In genomic region chrX:101602077-101602476, GRCh38 we compare ENCODE assay signal across 17 cellular contexts.
"Had no signal": no experiment of that assay in that cellular context is flagged by ENCODE, and none has a peak within 500 bp of the region (broad histone marks: within the 10 kb centered on the region; RNA-seq: fewer than 3 reads in every experiment).

No MANE protein-coding gene starts in this region.

- H3K27me3 ChIP-seq: ovary, sigmoid colon, upper lobe of right lung had no signal

- ATAC-seq: activated CD8-positive, alpha-beta T cell treated with anti-CD3 and anti-CD28 coated beads for 36 hours; activated naive CD8-positive, alpha-beta T cell treated with anti-CD3 and anti-CD28 coated beads, Interleukin-2, amount 50 U/mL, for 24 hours; esophagus mucosa; stimulated activated naive CD8-positive, alpha-beta T cell treated with anti-CD3 and anti-CD28 coated beads, Interleukin-15, Interleukin-2, amounts not matched to agents 100 U/mL and 50 U/mL, for 24 hours; upper lobe of right lung had no signal

- H3K4me1 Mint-ChIP-seq: activated naive CD8-positive, alpha-beta T cell treated with anti-CD3 and anti-CD28 coated beads, Interleukin-2, amount 50 U/mL, for 24 hours had no signal

- H3K4me3 Mint-ChIP-seq: activated CD8-positive, alpha-beta T cell treated with anti-CD3 and anti-CD28 coated beads for 36 hours; activated naive CD8-positive, alpha-beta T cell treated with anti-CD3 and anti-CD28 coated beads, Interleukin-2, amount 50 U/mL, for 24 hours had no signal

- H3K4me1 ChIP-seq: sigmoid colon, upper lobe of right lung had no signal

- H3K9me3 Mint-ChIP-seq: activated CD8-positive, alpha-beta T cell treated with anti-CD3 and anti-CD28 coated beads for 36 hours; activated naive CD8-positive, alpha-beta T cell treated with anti-CD3 and anti-CD28 coated beads, Interleukin-2, amount 50 U/mL, for 24 hours had no signal

- H3K36me3 ChIP-seq: ovary, sigmoid colon, upper lobe of right lung had no signal

- H3K27ac Mint-ChIP-seq: activated CD8-positive, alpha-beta T cell treated with anti-CD3 and anti-CD28 coated beads for 36 hours; activated naive CD8-positive, alpha-beta T cell treated with anti-CD3 and anti-CD28 coated beads, Interleukin-2, amount 50 U/mL, for 24 hours had no signal

- DNase-seq: activated CD4-positive, alpha-beta T cell treated with anti-CD3 and anti-CD28 coated beads for 1 hour; activated CD8-positive, alpha-beta memory T cell treated with anti-CD3 and anti-CD28 coated beads, Interleukin-2, amount 50 U/mL, for 4 hours; activated CD8-positive, alpha-beta T cell treated with anti-CD3 and anti-CD28 coated beads for 36 hours; activated naive CD4-positive, alpha-beta T cell treated with Interleukin-2 at 50 U/mL for 16 hours; activated naive CD8-positive, alpha-beta T cell treated with anti-CD3 and anti-CD28 coated beads, Interleukin-2, amount 50 U/mL, for 24 hours; central memory CD4-positive, alpha-beta T cell; hippocampal formation; kidney glomerular epithelial cell; ovary; sigmoid colon; stimulated activated CD4-positive, alpha-beta T cell treated with anti-CD3 and anti-CD28 coated beads, Interleukin-12 subunit alpha, Interleukin-12 subunit beta, amount 100 ng/mL, for 4 hours; stimulated activated CD4-positive, alpha-beta T cell treated with anti-CD3 and anti-CD28 coated beads, Interleukin-4, amount 100 ng/mL, for 1 hour; stimulated activated CD8-positive, alpha-beta memory T cell treated with anti-CD3 and anti-CD28 coated beads, Interleukin-4, amount 100 ng/mL, for 48 hours; stimulated activated naive CD8-positive, alpha-beta T cell treated with anti-CD3 and anti-CD28 coated beads, Interleukin-15, Interleukin-2, amounts not matched to agents 100 U/mL and 50 U/mL, for 24 hours; SW 1271; upper lobe of right lung had no signal

- H3K27ac ChIP-seq: ovary, sigmoid colon, upper lobe of right lung had no signal

- H3K4me3 ChIP-seq: ovary, sigmoid colon, upper lobe of right lung had no signal

- H3K9me3 ChIP-seq: ovary, sigmoid colon, upper lobe of right lung had no signal
